22 cellular contexts compared by ENCODE assay signal in genomic region chr6:79173378-79173777, GRCh38.
"Had no signal": no experiment of that assay in that cellular context is flagged by ENCODE, and none has a peak within 500 bp of the region (broad histone marks: within the 10 kb centered on the region; RNA-seq: fewer than 3 reads in every experiment).

No MANE protein-coding gene starts in this region.

- H3K4me2 ChIP-seq: smooth muscle cell had no signal

- H3K9me3 ChIP-seq: lower lobe of right lung, ovary, thoracic aorta had no signal

- H3K27me3 ChIP-seq: brain microvascular endothelial cell, ovary, upper lobe of left lung had no signal

- DNase-seq: activated CD4-positive, alpha-beta T cell treated with anti-CD3 and anti-CD28 coated beads, Interleukin-2, amount 10 ng/mL, durations not matched to agents 24 days and 14 days; activated CD4-positive, CD25-positive, alpha-beta regulatory T cell; activated CD8-positive, alpha-beta T cell treated with anti-CD3 and anti-CD28 coated beads for 36 hours; activated naive CD4-positive, alpha-beta T cell treated with Interleukin-2 at 50 U/mL for 16 hours; activated T-cell treated with anti-CD3 and anti-CD28 coated beads, Interleukin-2, amount 50 U/mL, for 1 hour; aorta; brain microvascular endothelial cell; foreskin melanocyte; glutamatergic neuron; hippocampal formation; left cardiac atrium; lower lobe of right lung; ovary; stimulated activated CD4-positive, alpha-beta T cell treated with anti-CD3 and anti-CD28 coated beads, Interleukin-4, amount 100 ng/mL, for 24 hours; upper lobe of left lung had no signal

- H3K4me1 ChIP-seq: lower lobe of right lung, upper lobe of left lung had no signal

- ATAC-seq: activated CD8-positive, alpha-beta T cell treated with anti-CD3 and anti-CD28 coated beads for 36 hours; activated T-helper 17 cell treated with anti-CD3 and anti-CD28 coated beads, Interleukin-2, amount 50 U/mL, for 72 hours; left cardiac atrium; lower lobe of right lung; sciatic nerve; stimulated activated effector memory CD8-positive, alpha-beta T cell treated with anti-CD3 and anti-CD28 coated beads, Interleukin-12 subunit alpha, Interleukin-12 subunit beta, amount 100 ng/mL, for 72 hours had no signal

- FAIRE-seq: islet of Langerhans had no signal

- H3K4me3 ChIP-seq: coronary artery, lower lobe of right lung, ovary, smooth muscle cell, thoracic aorta, upper lobe of left lung had no signal

- H3K36me3 ChIP-seq: brain microvascular endothelial cell, lower lobe of right lung, ovary, thoracic aorta, upper lobe of left lung had no signal

- H3K27ac ChIP-seq: brain microvascular endothelial cell, coronary artery, lower lobe of right lung, ovary, thoracic aorta, upper lobe of left lung had no signal
